Comparison of ENCODE assay signal across 9 cellular contexts in the genomic region with DNA sequence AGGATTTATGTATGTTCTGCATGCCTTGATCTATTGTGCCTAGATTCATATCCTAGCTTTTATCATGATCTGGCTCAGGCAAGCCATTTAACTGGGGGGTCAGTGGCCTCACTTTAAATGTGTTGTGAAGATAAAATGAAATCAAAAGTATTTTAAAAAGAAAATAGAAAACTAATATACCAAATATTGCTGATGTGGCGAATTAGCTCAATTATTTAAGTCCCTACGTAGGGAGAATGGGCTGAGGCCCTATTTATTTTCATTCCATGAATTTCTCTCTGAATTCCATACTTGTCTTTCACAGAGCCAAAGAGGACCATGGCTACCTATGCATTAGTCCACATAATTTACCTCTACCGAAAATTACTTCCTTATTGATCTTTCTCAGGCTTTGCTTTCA. TPM values are rescaled to one million over a fixed set of nuclear protein-coding genes. Genes with fewer than 3 reads are reported as not detected.
DNase-seq lines count a peak whose midpoint lies in the region; ATAC-seq, FAIRE-seq and TF ChIP-seq lines count a peak whose summit lies in the region.
"Had no signal": no experiment of that assay in that cellular context is flagged by ENCODE, and none has a peak within 500 bp of the region (broad histone marks: within the 10 kb centered on the region; RNA-seq: fewer than 3 reads in every experiment).

No MANE protein-coding gene starts in this region.

- peak overlapping the region; percentile 89 for H3K4me3 ChIP-seq in GM12878
- peak overlapping the region in 1 of 2 donors; percentile 89 for H3K4me3 ChIP-seq in small intestine (ENCODE audit: low read depth in 1 of 2, low read length in 2 of 2)

- no peaks in the 10 kb centered on the region for H4K20me1 ChIP-seq in GM12878 (ENCODE audit: control insufficient read depth, insufficient read depth)

- ATAC-seq in stimulated activated naive CD8-positive, alpha-beta T cell treated with anti-CD3 and anti-CD28 coated beads, Interleukin-15, Interleukin-2, amounts not matched to agents 100 U/mL and 50 U/mL, for 24 hours: no peak
- no peak for ATAC-seq in GM12878
- ATAC-seq in memory B cell (ENCODE audit: low read depth): no peak
- no peak for ATAC-seq in HG02938 (IDR thresholded peaks at IDR 0.05; ENCODE audit: unreplicated experiment)

- POLR2A ChIA-PET in GM12878 (lab: Charles Lee): interaction anchor here (0.5 to 1.6 kb wide), 5 partner anchors 10 to 66 kb away, joined by 3 to 5 read pairs (median 5); a partner anchor contains a TSS

- no peak for TF ChIP-seq RAD21 in GM12878 (IDR thresholded peaks at IDR 0.05; ENCODE audit: insufficient read depth, low read depth, low read length)

- H3K9ac ChIP-seq in GM12878 (ENCODE audit: control insufficient read depth, insufficient read depth, low read length): peak overlapping the region; percentile 84

- TF ChIP-seq POLR2A in GM12878 (IDR thresholded peaks at IDR 0.05; ENCODE audit: low read depth, low read length): no peak

- no peak for FAIRE-seq in GM12878 (lab: Jason Lieb, UNC)
- no peak for FAIRE-seq in small intestine (lab: Jason Lieb, UNC)
- FAIRE-seq: G401.6 had no signal

- RAD21 ChIA-PET in GM12878 (lab: Charles Lee; ENCODE audit: unreplicated experiment): interaction anchor here (0.5 to 4.6 kb wide), 3 partner anchors 33 to 1305 kb away, joined by 4 to 37 read pairs (median 6); a partner anchor contains a TSS

- H3K4me1 ChIP-seq in GM12878 (ENCODE audit: control insufficient read depth, insufficient read depth, low read length) (peaks cover 3% of the 10 kb centered on the region; the same call in 1 of the 2 replicates), small intestine (ENCODE audit: control insufficient read depth in 2 of 2, insufficient read depth in 1 of 2, low read depth in 1 of 2, low read length in 1 of 2) (no peaks in the 10 kb centered on the region)

- peaks cover 36% of the 10 kb centered on the region for H3K79me2 ChIP-seq in GM12878 (ENCODE audit: control insufficient read depth, insufficient read depth, low read length)

- DNase-seq in stimulated activated naive CD8-positive, alpha-beta T cell treated with anti-CD3 and anti-CD28 coated beads, Interleukin-15, Interleukin-2, amounts not matched to agents 100 U/mL and 50 U/mL, for 24 hours: no peak
- DNase-seq in GM12878 (ENCODE audit: low read depth, low spot score) (no peak), memory B cell (ENCODE audit: low spot score in 2 of 2) (no peak), NCI-H2171 (lab: John Stamatoyannopoulos, UW) (no peak), anterior cingulate cortex (lab: John Stamatoyannopoulos, UW) (no peak), small intestine (no peak)

- CTCF ChIA-PET in GM12878 (lab: Yijun Ruan, JAX): interaction anchor here (0.7 to 2.3 kb wide), 7 partner anchors 9 to 57 kb away, joined by 3 to 12 read pairs (median 8); a partner anchor contains a TSS

- peak overlapping the region; percentile 95 for H2AFZ ChIP-seq in GM12878 (ENCODE audit: control insufficient read depth, low read depth, low read length)

- intact Hi-C loops in GM12878 (cut with micrococcal nuclease; ENCODE audit: unreplicated experiment): loop anchor here (10.0 kb wide), 1 partner anchor 912 kb away; a partner anchor contains a TSS

- TF ChIP-seq CTCF in GM12878 (IDR thresholded peaks at IDR 0.05 in 2 of 3, conservative IDR thresholded peaks at IDR 0.05 in 1 of 3; ENCODE audit: control insufficient read depth in 2 of 3, extremely low read depth in 1 of 3, insufficient read depth in 1 of 3, low read depth in 3 of 3, low read length in 3 of 3): no peak

- H3K9me3 Mint-ChIP-seq in stimulated activated naive CD8-positive, alpha-beta T cell treated with anti-CD3 and anti-CD28 coated beads, Interleukin-15, Interleukin-2, amounts not matched to agents 100 ng/mL and 50 ng/mL, for 24 hours: peaks cover 10% of the 10 kb centered on the region
- H3K9me3 Mint-ChIP-seq in memory B cell: peaks cover 8% of the 10 kb centered on the region

- peaks cover 49% of the 10 kb centered on the region for H3K36me3 Mint-ChIP-seq in stimulated activated naive CD8-positive, alpha-beta T cell treated with anti-CD3 and anti-CD28 coated beads, Interleukin-15, Interleukin-2, amounts not matched to agents 100 ng/mL and 50 ng/mL, for 24 hours (ENCODE audit: low read depth)
- H3K36me3 Mint-ChIP-seq in memory B cell: peaks cover 19% of the 10 kb centered on the region

- BruUV-seq in GM12878 (replicated peaks; lab: Mats Ljungman, UMichigan): TSS peak; percentile 53

- H3K27ac Mint-ChIP-seq in stimulated activated naive CD8-positive, alpha-beta T cell treated with anti-CD3 and anti-CD28 coated beads, Interleukin-15, Interleukin-2, amounts not matched to agents 100 ng/mL and 50 ng/mL, for 24 hours: peak overlapping the region; percentile 94
- peak overlapping the region; percentile 86 for H3K27ac Mint-ChIP-seq in memory B cell

- peaks cover 45% of the 10 kb centered on the region for H3K4me1 Mint-ChIP-seq in stimulated activated naive CD8-positive, alpha-beta T cell treated with anti-CD3 and anti-CD28 coated beads, Interleukin-15, Interleukin-2, amounts not matched to agents 100 ng/mL and 50 ng/mL, for 24 hours (ENCODE audit: low read depth)
- peaks cover 19% of the 10 kb centered on the region for H3K4me1 Mint-ChIP-seq in memory B cell

- SMC1A ChIA-PET in GM12878 (lab: Charles Lee; ENCODE audit: uncharacterized antibody, unreplicated experiment): interaction anchor here (1.0 to 1.8 kb wide), 14 partner anchors 9 to 139 kb away, joined by 3 to 10 read pairs (median 3); a partner anchor contains a TSS

- H3K36me3 ChIP-seq in GM12878 (ENCODE audit: control insufficient read depth in 2 of 2, insufficient read depth in 2 of 2, low read length in 1 of 2) (no peaks in the 10 kb centered on the region), small intestine (ENCODE audit: control insufficient read depth in 2 of 2, insufficient read depth in 2 of 2, low read length in 2 of 2) (no peaks in the 10 kb centered on the region)

- TF ChIP-seq EP300 in GM12878 (IDR thresholded peaks at IDR 0.05; ENCODE audit: borderline replicate concordance in 1 of 2, control insufficient read depth in 1 of 2, low read depth in 2 of 2, low read length in 2 of 2): no peak

- H3K27me3 ChIP-seq in GM12878 (replicated peaks in 1 of 2; ENCODE audit: control insufficient read depth in 2 of 2, insufficient read depth in 2 of 2, low read length in 1 of 2): no peaks in the 10 kb centered on the region
- H3K27me3 ChIP-seq in small intestine (ENCODE audit: control insufficient read depth in 2 of 2, insufficient read depth in 2 of 2, low read length in 2 of 2): no peaks in the 10 kb centered on the region

- H3K4me3 Mint-ChIP-seq in stimulated activated naive CD8-positive, alpha-beta T cell treated with anti-CD3 and anti-CD28 coated beads, Interleukin-15, Interleukin-2, amounts not matched to agents 100 ng/mL and 50 ng/mL, for 24 hours: peak overlapping the region; percentile 94
- peak overlapping the region; percentile 100 for H3K4me3 Mint-ChIP-seq in memory B cell

- H3K9me3 ChIP-seq in GM12878 (replicated peaks; ENCODE audit: control insufficient read depth, insufficient read depth, low read length) (peaks cover 1% of the 10 kb centered on the region; the same call in 1 of the 3 replicates), small intestine (ENCODE audit: control insufficient read depth, low read depth) (no peaks in the 10 kb centered on the region)

- H3K4me2 ChIP-seq in GM12878 (ENCODE audit: control insufficient read depth, insufficient read depth): peak overlapping the region; percentile 98

- in situ Hi-C loops in GM12878 (cut with MboI): no loop called here

- H3K27me3 Mint-ChIP-seq in stimulated activated naive CD8-positive, alpha-beta T cell treated with anti-CD3 and anti-CD28 coated beads, Interleukin-15, Interleukin-2, amounts not matched to agents 100 ng/mL and 50 ng/mL, for 24 hours: no peaks in the 10 kb centered on the region
- H3K27me3 Mint-ChIP-seq in memory B cell: no peaks in the 10 kb centered on the region

- 65% methylated on average over 3 of the region's 3 CpGs for WGBS in GM12878 (ENCODE audit: insufficient coverage, insufficient replicate concordance, low lambda C conversion rate, missing lambda C conversion rate)
- WGBS in small intestine, 3 donors: 44 to 61% (median 54%) methylated on average over 3 of the region's 3 CpGs

- H3K27ac ChIP-seq in GM12878 (ENCODE audit: control insufficient read depth, insufficient read depth) (peak overlapping the region; percentile 76; the same call in 1 of the 2 replicates), small intestine (ENCODE audit: low read depth in 1 of 2, low read length in 1 of 2) (no peak overlapping the region)

RNA-seq across cellular contexts. Expression of a gene that starts 1.8 kb away (rescaled TPM):
- total RNA-seq in GM12878 (2013; cell fraction: nucleolus; rRNA removed): 21.3 and 22.7 TPM in 2 replicates
- 6.9 and 7.4 TPM in 2 replicates for total RNA-seq in GM12878 (2014; rRNA removed)
- total RNA-seq in GM12878 (2014; rRNA removed; fragmentation: Illumina TruSeq; extraction: Trizol): 7.4 and 7.6 TPM in 2 replicates
- total RNA-seq in GM12878 (2021): 7.3 and 7.8 TPM in 2 replicates
- 0.97 TPM for polyA plus RNA-seq in GM12878 (2011; ENCODE audit: low read depth)
- 6.1 and 8.3 TPM in 2 replicates for polyA plus RNA-seq in GM12878 (2011; rRNA removed)
- 4.2 and 4.5 TPM in 2 replicates for polyA plus RNA-seq in GM12878 (2011; cell fraction: cytosol; rRNA removed)
- polyA plus RNA-seq in GM12878 (2011; cell fraction: nucleus; rRNA removed): 9.1 and 9.4 TPM in 2 replicates
- polyA plus RNA-seq in GM12878 (2012): 3.6 and 5.9 TPM in 2 replicates
- polyA plus RNA-seq in GM12878 (2014; fragmentation: Illumina TruSeq; extraction: Trizol): 7.4 and 9.0 TPM in 2 replicates
- 1 to 10 TPM; 2.0 to 2.8 TPM for polyA plus RNA-seq in GM12878 (2014; fragmentation: Nextera tagmentation; extraction: Ambion mirVana)
- 6.4 and 7.5 TPM in 2 replicates for polyA plus RNA-seq in GM12878 (2014; rRNA removed)
- 10 to 100 TPM in 1 of 2 experiments, 1 to 10 TPM in 1; 9.5 to 10.5 TPM for polyA plus RNA-seq in GM12878 (2016; fragmentation: Nextera tagmentation; extraction: Ambion mirVana)
- 6.8 and 10.2 TPM in 2 replicates for polyA minus RNA-seq in GM12878 (2011; rRNA and poly(A)+ RNA removed)
- polyA minus RNA-seq in GM12878 (2011; cell fraction: cytosol; rRNA and poly(A)+ RNA removed): 3.2 and 4.2 TPM in 2 replicates
- 17.0 and 27.2 TPM in 2 replicates for polyA minus RNA-seq in GM12878 (2011; cell fraction: nucleus; rRNA and poly(A)+ RNA removed)
- 1 to 10 TPM in 2 of 3 donors, under 1 TPM in 1; 0.89 to 3.4 (median 1.6) TPM for polyA plus RNA-seq in small intestine

RNA-seq across cellular contexts. Expression of a gene that starts 1.9 kb away (rescaled TPM):
- 11.3 and 14.3 TPM in 2 replicates for total RNA-seq in GM12878 (2013; cell fraction: nucleolus; rRNA removed)
- total RNA-seq in GM12878 (2014; rRNA removed) (15.2 and 22.1 TPM in 2 replicates), GM12878 (2014; rRNA removed; fragmentation: Illumina TruSeq; extraction: Trizol) (23.4 and 25.5 TPM in 2 replicates), GM12878 (2021) (18.3 and 18.4 TPM in 2 replicates)
- polyA plus RNA-seq in GM12878 (2011; ENCODE audit: low read depth): 11.0 TPM
- polyA plus RNA-seq in GM12878 (2011; rRNA removed) (16.7 and 27.0 TPM in 2 replicates), GM12878 (2014; fragmentation: Illumina TruSeq; extraction: Trizol) (29.5 and 35.1 TPM in 2 replicates), GM12878 (2014; fragmentation: Nextera tagmentation; extraction: Ambion mirVana) (10 to 100 TPM; 42.1 to 50.9 TPM), GM12878 (2014; rRNA removed) (18.8 and 22.4 TPM in 2 replicates), GM12878 (2016; fragmentation: Nextera tagmentation; extraction: Ambion mirVana) (10 to 100 TPM; 32.0 to 33.1 TPM), small intestine (1 to 10 TPM in 1 of 3 donors, under 1 TPM in 2; 0.45 to 2.1 (median 0.54) TPM)
- 17.7 and 31.7 TPM in 2 replicates for polyA plus RNA-seq in GM12878 (2011; cell fraction: cytosol; rRNA removed)
- polyA plus RNA-seq in GM12878 (2011; cell fraction: nucleus; rRNA removed): 4.9 and 11.4 TPM in 2 replicates
- polyA plus RNA-seq in GM12878 (2012): 6.5 and 8.3 TPM in 2 replicates
- polyA minus RNA-seq in GM12878 (2011; rRNA and poly(A)+ RNA removed): 6.3 and 6.9 TPM in 2 replicates
- 2.6 and 2.9 TPM in 2 replicates for polyA minus RNA-seq in GM12878 (2011; cell fraction: cytosol; rRNA and poly(A)+ RNA removed)
- polyA minus RNA-seq in GM12878 (2011; cell fraction: nucleus; rRNA and poly(A)+ RNA removed): 0.97 and 2.1 TPM in 2 replicates

RNA-seq across cellular contexts. Expression of a gene that starts 56.6 kb away (rescaled TPM):
- 22.1 and 24.7 TPM in 2 replicates for total RNA-seq in GM12878 (2013; cell fraction: nucleolus; rRNA removed)
- total RNA-seq in GM12878 (2014; rRNA removed) (7.2 and 9.5 TPM in 2 replicates), GM12878 (2014; rRNA removed; fragmentation: Illumina TruSeq; extraction: Trizol) (11.7 and 13.1 TPM in 2 replicates), GM12878 (2021) (12.0 and 13.5 TPM in 2 replicates)
- polyA plus RNA-seq in GM12878 (2011; ENCODE audit: low read depth): 4.3 TPM
- polyA plus RNA-seq in GM12878 (2011; rRNA removed) (15.3 and 28.3 TPM in 2 replicates), GM12878 (2014; fragmentation: Illumina TruSeq; extraction: Trizol) (12.0 and 21.9 TPM in 2 replicates), GM12878 (2014; fragmentation: Nextera tagmentation; extraction: Ambion mirVana) (1 to 10 TPM; 3.9 to 6.0 TPM), GM12878 (2014; rRNA removed) (5.8 and 6.9 TPM in 2 replicates), GM12878 (2016; fragmentation: Nextera tagmentation; extraction: Ambion mirVana) (10 to 100 TPM; 17.1 to 22.5 TPM), small intestine (1 to 10 TPM; 7.0 to 8.5 (median 7.8) TPM)
- polyA plus RNA-seq in GM12878 (2011; cell fraction: cytosol; rRNA removed): 4.5 and 5.1 TPM in 2 replicates
- polyA plus RNA-seq in GM12878 (2011; cell fraction: nucleus; rRNA removed): 4.9 and 5.6 TPM in 2 replicates
- 10.0 and 13.2 TPM in 2 replicates for polyA plus RNA-seq in GM12878 (2012)
- 6.6 and 10.9 TPM in 2 replicates for polyA minus RNA-seq in GM12878 (2011; rRNA and poly(A)+ RNA removed)
- 3.1 and 4.2 TPM in 2 replicates for polyA minus RNA-seq in GM12878 (2011; cell fraction: cytosol; rRNA and poly(A)+ RNA removed)
- polyA minus RNA-seq in GM12878 (2011; cell fraction: nucleus; rRNA and poly(A)+ RNA removed): 4.5 and 5.9 TPM in 2 replicates
